Comparison of ENCODE assay signal across 11 cellular contexts in the genomic region with DNA sequence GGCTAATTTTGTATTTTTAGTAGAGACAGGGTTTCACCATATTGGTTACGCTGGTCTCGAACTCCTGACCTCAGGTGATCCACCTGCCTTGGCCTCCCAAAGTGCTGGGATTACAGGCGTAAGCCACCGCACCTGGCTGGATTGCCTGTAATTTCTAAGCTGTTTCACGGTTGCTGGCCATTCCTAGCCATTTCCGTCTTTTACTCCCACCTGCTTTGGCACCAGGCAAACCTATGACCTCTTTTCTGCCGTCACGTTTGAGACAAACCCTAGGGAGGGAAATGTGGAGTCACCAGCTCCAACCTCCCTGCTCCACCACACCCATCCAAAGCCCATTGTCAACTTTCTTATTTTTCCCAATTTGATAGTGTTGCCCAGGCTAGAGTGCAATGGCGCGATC. TPM values are rescaled to one million over a fixed set of nuclear protein-coding genes. Genes with fewer than 3 reads are reported as not detected.
DNase-seq lines count a peak whose midpoint lies in the region; ATAC-seq and TF ChIP-seq lines count a peak whose summit lies in the region.
"Had no signal": no experiment of that assay in that cellular context is flagged by ENCODE, and none has a peak within 500 bp of the region (broad histone marks: within the 10 kb centered on the region; RNA-seq: fewer than 3 reads in every experiment).

No MANE protein-coding gene starts in this region.

- no peaks in the 10 kb centered on the region for H3K9me3 Mint-ChIP-seq in activated T-helper 1 cell treated with anti-CD3 and anti-CD28 coated beads, Interleukin-12 subunit alpha, Interleukin-12 subunit beta, Interleukin-2, Interleukin-4 antibody, amounts not matched to agents 30 ng/mL and 10 ng/mL and 1 ng/mL, durations not matched to agents 14 hours and 24 hours and 36 hours
- no peaks in the 10 kb centered on the region for H3K9me3 Mint-ChIP-seq in naive B cell

- H3K27ac Mint-ChIP-seq in activated T-helper 1 cell treated with anti-CD3 and anti-CD28 coated beads, Interleukin-12 subunit alpha, Interleukin-12 subunit beta, Interleukin-2, Interleukin-4 antibody, amounts not matched to agents 30 ng/mL and 10 ng/mL and 1 ng/mL, durations not matched to agents 14 hours and 24 hours and 36 hours = peak overlapping the region; percentile 90
- peak overlapping the region; percentile 98 to 99 (median 99) for H3K27ac Mint-ChIP-seq in naive B cell

- no peak for TF ChIP-seq POLR2A in heart left ventricle (IDR thresholded peaks at IDR 0.05)

- H3K27ac ChIP-seq in right cardiac atrium (ENCODE audit: low read length) (no peak overlapping the region), heart left ventricle (peak overlapping the region in 5 of 12 donors; percentile 5 to 95 (median 66)), upper lobe of right lung (peak overlapping the region; percentile 67)

- H3K9me3 ChIP-seq in right cardiac atrium (ENCODE audit: control insufficient read depth, low read length) (no peaks in the 10 kb centered on the region), heart left ventricle (no peaks in the 10 kb centered on the region), upper lobe of right lung (no peaks in the 10 kb centered on the region)

- intact Hi-C loops in right cardiac atrium (cut with DNase I) (no loop called here), heart left ventricle (cut with DNase I) (no loop called here), upper lobe of right lung (cut with DNase I) (no loop called here)
- intact Hi-C loops in activated T-helper 1 cell treated with anti-CD3 and anti-CD28 coated beads, Interleukin-12 subunit alpha, Interleukin-12 subunit beta, Interleukin-2, Interleukin-4 antibody, amounts not matched to agents 30 ng/mL and 10 ng/mL and 1 ng/mL, durations not matched to agents 14 hours and 24 hours and 36 hours (cut with micrococcal nuclease) = loop anchor here (2.0 kb wide), 1 partner anchor 23 kb away; no protein-coding TSS in a partner anchor

- H3K4me1 Mint-ChIP-seq in activated T-helper 1 cell treated with anti-CD3 and anti-CD28 coated beads, Interleukin-12 subunit alpha, Interleukin-12 subunit beta, Interleukin-2, Interleukin-4 antibody, amounts not matched to agents 30 ng/mL and 10 ng/mL and 1 ng/mL, durations not matched to agents 14 hours and 24 hours and 36 hours (ENCODE audit: low read depth) = peaks cover 65% of the 10 kb centered on the region
- peaks cover 68 to 85% (median 79%) of the 10 kb centered on the region in 3 donors for H3K4me1 Mint-ChIP-seq in naive B cell

- H3K4me3 ChIP-seq in right cardiac atrium (ENCODE audit: low read length) (no peak overlapping the region), heart left ventricle (peak overlapping the region in 4 of 12 donors; percentile 28 to 64 (median 44)), upper lobe of right lung (peak overlapping the region; percentile 42)

- H3K27me3 ChIP-seq in right cardiac atrium (ENCODE audit: control insufficient read depth, insufficient read depth) = no peaks in the 10 kb centered on the region
- H3K27me3 ChIP-seq in heart left ventricle = peaks cover 0 to 4% (median 0%) of the 10 kb centered on the region in 9 donors
- H3K27me3 ChIP-seq in upper lobe of right lung = no peaks in the 10 kb centered on the region

- ATAC-seq in right cardiac atrium (no peak), heart left ventricle (no peak), naive B cell (ENCODE audit: low read depth in 2 of 2) (no peak), upper lobe of right lung (no peak), HG02623 (IDR thresholded peaks at IDR 0.05; ENCODE audit: unreplicated experiment) (no peak)

- TF ChIP-seq CTCF in heart left ventricle (IDR thresholded peaks at IDR 0.05) (no peak), upper lobe of right lung (IDR thresholded peaks at IDR 0.05) (no peak)

- H3K4me1 ChIP-seq in right cardiac atrium (ENCODE audit: control insufficient read depth, insufficient read depth, low read length) (peaks cover 6% of the 10 kb centered on the region), heart left ventricle (peaks cover 10 to 83% (median 36%) of the 10 kb centered on the region in 12 donors), upper lobe of right lung (peaks cover 33% of the 10 kb centered on the region)

- H3K27me3 Mint-ChIP-seq in activated T-helper 1 cell treated with anti-CD3 and anti-CD28 coated beads, Interleukin-12 subunit alpha, Interleukin-12 subunit beta, Interleukin-2, Interleukin-4 antibody, amounts not matched to agents 30 ng/mL and 10 ng/mL and 1 ng/mL, durations not matched to agents 14 hours and 24 hours and 36 hours (ENCODE audit: insufficient read depth) = no peaks in the 10 kb centered on the region
- no peaks in the 10 kb centered on the region for H3K27me3 Mint-ChIP-seq in naive B cell

- DNase-seq in right cardiac atrium (peak in 2 of 3 donors; percentile 4 to 5), heart left ventricle (no peak), naive B cell (no peak), upper lobe of right lung (no peak), RPMI8226 (no peak), hypothalamus (lab: John Stamatoyannopoulos, UW) (no peak)
- DNase-seq in activated T-helper 1 cell treated with anti-CD3 and anti-CD28 coated beads, Interleukin-12 subunit alpha, Interleukin-12 subunit beta, Interleukin-2, Interleukin-4 antibody, amounts not matched to agents 30 ng/mL and 10 ng/mL and 1 ng/mL, durations not matched to agents 14 hours and 24 hours and 36 hours (ENCODE audit: low spot score) = no peak
- DNase-seq: left cardiac atrium, NCI-H2081 treated with DMSO at 0.1 percent for 48 hours, occipital lobe had no signal

- 84% methylated on average over 10 of the region's 10 CpGs for WGBS in right cardiac atrium
- 86 to 92% (median 88%) methylated on average over 10 of the region's 10 CpGs for WGBS in heart left ventricle, 4 donors

- H3K36me3 ChIP-seq in heart left ventricle (no peaks in the 10 kb centered on the region), upper lobe of right lung (no peaks in the 10 kb centered on the region)

- peak overlapping the region; percentile 89 for H3K4me3 Mint-ChIP-seq in activated T-helper 1 cell treated with anti-CD3 and anti-CD28 coated beads, Interleukin-12 subunit alpha, Interleukin-12 subunit beta, Interleukin-2, Interleukin-4 antibody, amounts not matched to agents 30 ng/mL and 10 ng/mL and 1 ng/mL, durations not matched to agents 14 hours and 24 hours and 36 hours
- H3K4me3 Mint-ChIP-seq in naive B cell = peak overlapping the region; percentile 83 to 99 (median 95)

- H3K36me3 Mint-ChIP-seq in activated T-helper 1 cell treated with anti-CD3 and anti-CD28 coated beads, Interleukin-12 subunit alpha, Interleukin-12 subunit beta, Interleukin-2, Interleukin-4 antibody, amounts not matched to agents 30 ng/mL and 10 ng/mL and 1 ng/mL, durations not matched to agents 14 hours and 24 hours and 36 hours (ENCODE audit: low read depth) = peaks cover 8% of the 10 kb centered on the region
- no peaks in the 10 kb centered on the region for H3K36me3 Mint-ChIP-seq in naive B cell

RNA-seq across cellular contexts. Expression of gene GPR132, which starts 1.2 kb away (rescaled TPM):
- total RNA-seq in right cardiac atrium (under 1 TPM; 0.62 to 0.80 (median 0.73) TPM), heart left ventricle (1 to 10 TPM in 3 of 9 donors, under 1 TPM in 6; 0.27 to 5.3 (median 0.77) TPM), upper lobe of right lung (6.7 TPM)
- polyA plus RNA-seq in right cardiac atrium (0.32 TPM), heart left ventricle (under 1 TPM; 0.50 to 0.51 TPM), naive B cell (ENCODE audit: low read depth in 6 of 6) (10 to 100 TPM in 4 of 6 donors, 1 to 10 TPM in 2; 8.2 to 33.0 (median 10.8) TPM)
- 24.6 and 24.9 TPM in 2 replicates for total RNA-seq in activated T-helper 1 cell treated with anti-CD3 and anti-CD28 coated beads, Interleukin-12 subunit alpha, Interleukin-12 subunit beta, Interleukin-2, Interleukin-4 antibody, amounts not matched to agents 30 ng/mL and 10 ng/mL and 1 ng/mL, durations not matched to agents 14 hours and 24 hours and 36 hours

RNA-seq across cellular contexts. Expression of gene CDCA4, which starts 43.1 kb away (rescaled TPM):
- total RNA-seq in right cardiac atrium (1 to 10 TPM; 2.9 to 3.9 (median 3.3) TPM), heart left ventricle (1 to 10 TPM; 1.4 to 6.0 (median 2.4) TPM), upper lobe of right lung (4.1 TPM)
- polyA plus RNA-seq in right cardiac atrium (2.5 TPM), heart left ventricle (1 to 10 TPM; 2.3 to 3.3 TPM), naive B cell (ENCODE audit: low read depth in 6 of 6) (10 to 100 TPM in 1 of 6 donors, 1 to 10 TPM in 5; 4.6 to 11.9 (median 6.7) TPM)
- 62.5 and 63.7 TPM in 2 replicates for total RNA-seq in activated T-helper 1 cell treated with anti-CD3 and anti-CD28 coated beads, Interleukin-12 subunit alpha, Interleukin-12 subunit beta, Interleukin-2, Interleukin-4 antibody, amounts not matched to agents 30 ng/mL and 10 ng/mL and 1 ng/mL, durations not matched to agents 14 hours and 24 hours and 36 hours

Comparison
In these comparisons a context has a peak if more than half of its experiments do, and no peak if none do; other contexts are left out.
1. DNase-seq: peak in right cardiac atrium (2 of 3); none in heart left ventricle (0 of 5), activated T-helper 1 cell treated with anti-CD3 and anti-CD28 coated beads, Interleukin-12 subunit alpha, Interleukin-12 subunit beta, Interleukin-2, Interleukin-4 antibody, amounts not matched to agents 30 ng/mL and 10 ng/mL and 1 ng/mL, durations not matched to agents 14 hours and 24 hours and 36 hours (single experiment), naive B cell (single experiment), upper lobe of right lung (single experiment), RPMI8226 (single experiment) and hypothalamus (0 of 51).